In the genomic region with DNA sequence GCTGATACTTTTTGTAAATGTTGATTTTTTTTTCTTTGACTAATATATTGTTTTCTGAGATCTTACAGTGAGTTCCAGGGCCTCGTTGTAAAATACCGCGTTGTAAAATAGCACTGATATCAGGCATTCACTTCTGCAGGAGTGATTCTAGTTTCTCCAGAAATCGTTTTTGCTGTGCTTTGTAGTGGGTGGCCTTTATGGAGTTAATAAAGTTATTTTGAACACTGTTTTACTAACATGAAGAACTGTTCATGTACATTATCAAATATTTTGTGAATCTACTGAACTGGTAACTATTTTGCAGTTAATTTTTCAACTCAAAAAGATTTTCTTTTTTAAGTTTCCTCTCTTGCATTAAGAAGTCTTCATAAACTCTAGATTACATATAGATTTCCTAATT, we compare ENCODE assay signal across 12 cellular contexts. TPM values are rescaled to one million over a fixed set of nuclear protein-coding genes. Genes with fewer than 3 reads are reported as not detected.
DNase-seq lines count a peak whose midpoint lies in the region; ATAC-seq and TF ChIP-seq lines count a peak whose summit lies in the region.
"Had no signal": no experiment of that assay in that cellular context is flagged by ENCODE, and none has a peak within 500 bp of the region (broad histone marks: within the 10 kb centered on the region; RNA-seq: fewer than 3 reads in every experiment).

No MANE protein-coding gene starts in this region.

- no peak overlapping the region for H2AFZ ChIP-seq in OCI-LY3 (ENCODE audit: low read depth, low read length)

- peaks cover 49% of the 10 kb centered on the region for H3K36me3 ChIP-seq in OCI-LY3 (replicated peaks; ENCODE audit: low read depth, low read length)

- no peaks in the 10 kb centered on the region for H3K27me3 Mint-ChIP-seq in activated CD4-positive, alpha-beta T cell treated with anti-CD3 and anti-CD28 coated beads, Interleukin-2, amount 10 ng/mL, durations not matched to agents 24 days and 14 days
- no peaks in the 10 kb centered on the region for H3K27me3 Mint-ChIP-seq in effector memory CD8-positive, alpha-beta T cell

- H3K4me3 Mint-ChIP-seq in activated CD4-positive, alpha-beta T cell treated with anti-CD3 and anti-CD28 coated beads, Interleukin-2, amount 10 ng/mL, durations not matched to agents 24 days and 14 days = peak overlapping the region; percentile 96
- peak overlapping the region; percentile 95 to 97 for H3K4me3 Mint-ChIP-seq in effector memory CD8-positive, alpha-beta T cell

- peaks cover 16% of the 10 kb centered on the region for H3K4me1 ChIP-seq in OCI-LY3 (ENCODE audit: low read length)

- H3K27me3 ChIP-seq in OCI-LY3 (ENCODE audit: low read depth, low read length) = no peaks in the 10 kb centered on the region
- H3K27me3 ChIP-seq: gastrocnemius medialis, neutrophil had no signal

- H3K27ac Mint-ChIP-seq in activated CD4-positive, alpha-beta T cell treated with anti-CD3 and anti-CD28 coated beads, Interleukin-2, amount 10 ng/mL, durations not matched to agents 24 days and 14 days = peak overlapping the region; percentile 99
- peak overlapping the region; percentile 96 to 99 for H3K27ac Mint-ChIP-seq in effector memory CD8-positive, alpha-beta T cell

- H3K4me2 ChIP-seq in OCI-LY3 (ENCODE audit: low read length) = peak overlapping the region; percentile 88

- no peak for ATAC-seq in effector memory CD8-positive, alpha-beta T cell (replicated peaks)
- ATAC-seq in GM21515 (IDR thresholded peaks at IDR 0.05; ENCODE audit: unreplicated experiment) = no peak
- ATAC-seq in GM19452 (IDR thresholded peaks at IDR 0.05; ENCODE audit: unreplicated experiment) = no peak

- H3K9ac ChIP-seq in OCI-LY3 (ENCODE audit: low read length) = no peak overlapping the region

- peaks cover 22% of the 10 kb centered on the region for H3K4me1 Mint-ChIP-seq in activated CD4-positive, alpha-beta T cell treated with anti-CD3 and anti-CD28 coated beads, Interleukin-2, amount 10 ng/mL, durations not matched to agents 24 days and 14 days
- H3K4me1 Mint-ChIP-seq in effector memory CD8-positive, alpha-beta T cell (ENCODE audit: low read depth in 2 of 2) = peaks cover 19 to 40% of the 10 kb centered on the region in 2 donors

- no peak for TF ChIP-seq CTCF in OCI-LY3 (IDR thresholded peaks at IDR 0.05; ENCODE audit: low read depth, low read length)

- H3K4me3 ChIP-seq in OCI-LY3 (ENCODE audit: low read length) (peak overlapping the region; percentile 93), skeletal muscle cell (ENCODE audit: low read depth, low read length) (peak overlapping the region; percentile 84)

- H3K27ac ChIP-seq in OCI-LY3 (ENCODE audit: low read length) = no peak overlapping the region

- H3K9me3 Mint-ChIP-seq in activated CD4-positive, alpha-beta T cell treated with anti-CD3 and anti-CD28 coated beads, Interleukin-2, amount 10 ng/mL, durations not matched to agents 24 days and 14 days = peaks cover 1% of the 10 kb centered on the region
- H3K9me3 Mint-ChIP-seq in effector memory CD8-positive, alpha-beta T cell = no peaks in the 10 kb centered on the region

- intact Hi-C loops in activated CD4-positive, alpha-beta T cell treated with anti-CD3 and anti-CD28 coated beads, Interleukin-2, amount 10 ng/mL, durations not matched to agents 24 days and 14 days (cut with micrococcal nuclease) = loop anchor here (10.0 kb wide), 1 partner anchor 232 kb away; no protein-coding TSS in a partner anchor

- peaks cover 28% of the 10 kb centered on the region for H3K79me2 ChIP-seq in OCI-LY3 (ENCODE audit: low read length)

- H4K20me1 ChIP-seq in OCI-LY3 (ENCODE audit: insufficient read depth, low read length) = no peaks in the 10 kb centered on the region

- DNase-seq in activated CD4-positive, alpha-beta T cell treated with anti-CD3 and anti-CD28 coated beads, Interleukin-2, amount 10 ng/mL, durations not matched to agents 24 days and 14 days = no peak
- DNase-seq in activated CD4-positive, alpha-beta T cell treated with anti-CD3 and anti-CD28 coated beads for 48 hours = no peak
- no peak for DNase-seq in effector memory CD8-positive, alpha-beta T cell
- DNase-seq in skeletal muscle cell (ENCODE audit: low read depth) (no peak), NCI-H187 (lab: John Stamatoyannopoulos, UW) (no peak)
- DNase-seq: ACHN, gastrocnemius medialis, NCI-H2081 had no signal

- H3K9me3 ChIP-seq in OCI-LY3 (ENCODE audit: insufficient read depth, low read length) = peaks cover 6% of the 10 kb centered on the region; the same call in 1 of the 2 replicates
- H3K9me3 ChIP-seq: gastrocnemius medialis, neutrophil had no signal

- H3K36me3 Mint-ChIP-seq in activated CD4-positive, alpha-beta T cell treated with anti-CD3 and anti-CD28 coated beads, Interleukin-2, amount 10 ng/mL, durations not matched to agents 24 days and 14 days (ENCODE audit: low read depth) = peaks cover 25% of the 10 kb centered on the region
- peaks cover 25% of the 10 kb centered on the region for H3K36me3 Mint-ChIP-seq in effector memory CD8-positive, alpha-beta T cell (ENCODE audit: insufficient read depth)

RNA-seq across cellular contexts. Expression of gene ZNF266, which starts 1.0 kb away (rescaled TPM):
- total RNA-seq in activated CD4-positive, alpha-beta T cell treated with anti-CD3 and anti-CD28 coated beads, Interleukin-2, amount 10 ng/mL, durations not matched to agents 24 days and 14 days = 24.9 and 25.3 TPM in 2 replicates
